ENCODE assay signal across 40 cellular contexts in the genomic region with DNA sequence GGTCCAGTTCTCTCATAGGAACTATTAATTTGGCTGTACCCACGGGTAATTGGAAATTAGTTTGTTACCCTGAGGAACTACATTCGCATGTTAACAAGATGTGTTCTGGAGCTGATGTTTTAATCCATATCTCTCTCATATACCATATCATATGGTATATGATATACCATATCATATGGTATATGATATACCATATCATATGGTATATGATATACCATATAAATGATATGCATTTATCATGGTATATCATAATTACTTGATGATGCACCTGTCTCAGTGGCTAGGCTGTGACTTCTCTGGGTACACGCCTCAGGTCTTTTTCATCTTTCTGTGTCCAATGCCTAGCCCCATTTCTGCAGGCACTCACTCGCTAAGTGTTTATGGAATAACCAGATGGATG. TPM values are rescaled to one million over a fixed set of nuclear protein-coding genes. Genes with fewer than 3 reads are reported as not detected.
"Had no signal": no experiment of that assay in that cellular context is flagged by ENCODE, and none has a peak within 500 bp of the region (broad histone marks: within the 10 kb centered on the region; RNA-seq: fewer than 3 reads in every experiment).

No MANE protein-coding gene starts in this region.

- H3K27me3 Mint-ChIP-seq: activated CD4-positive, alpha-beta T cell treated with anti-CD3 and anti-CD28 coated beads, Interleukin-2, amount 10 ng/mL, durations not matched to agents 24 days and 14 days had no signal

- H3K9me3 Mint-ChIP-seq: activated CD4-positive, alpha-beta T cell treated with anti-CD3 and anti-CD28 coated beads, Interleukin-2, amount 10 ng/mL, durations not matched to agents 24 days and 14 days; activated naive CD4-positive, alpha-beta T cell treated with anti-CD3 and anti-CD28 coated beads for 36 hours; activated naive CD4-positive, alpha-beta T cell treated with anti-CD3 and anti-CD28 coated beads, Interleukin-2, amount 50 U/mL, for 24 hours; activated T-helper 1 cell treated with anti-CD3 and anti-CD28 coated beads, Interleukin-12 subunit alpha, Interleukin-12 subunit beta, Interleukin-2, Interleukin-4 antibody, amounts not matched to agents 30 ng/mL and 10 ng/mL and 1 ng/mL, durations not matched to agents 14 hours and 24 hours and 36 hours; activated T-helper 2 cell treated with anti-CD3 and anti-CD28 coated beads, Interferon-gamma antibody, Interleukin-2, Interleukin-4, amounts not matched to agents 10 μg/mL and 5 μg/mL and 100 μg/mL, durations not matched to agents 14 hours and 24 hours and 36 hours; T-helper 2 cell treated with Interferon-gamma antibody and Interleukin-4, amounts not matched to agents 5 μg/mL and 100 μg/mL, for 36 hours had no signal

- ATAC-seq: activated CD4-positive, alpha-beta T cell treated with anti-CD3 and anti-CD28 coated beads for 36 hours; activated CD4-positive, CD25-positive, alpha-beta regulatory T cell treated with anti-CD3 and anti-CD28 coated beads, Interleukin-2, amount 50 U/mL, for 24 hours; activated CD8-positive, alpha-beta memory T cell treated with anti-CD3 and anti-CD28 coated beads, Interleukin-2, amount 10 ng/mL, durations not matched to agents 7 days and 5 days; activated CD8-positive, alpha-beta T cell treated with anti-CD3 and anti-CD28 coated beads, Interleukin-2, amount 10 ng/mL, durations not matched to agents 7 days and 5 days; activated naive CD8-positive, alpha-beta T cell treated with anti-CD3 and anti-CD28 coated beads, Interleukin-2, amount 50 U/mL, for 24 hours; body of pancreas; gastroesophageal sphincter; T-helper 17 cell had no signal

- DNase-seq: activated B cell treated with CpG ODN at 0.5 μM for 24 hours; activated CD4-positive, alpha-beta memory T cell treated with anti-CD3 and anti-CD28 coated beads for 36 hours; activated CD4-positive, alpha-beta T cell treated with anti-CD3 and anti-CD28 coated beads for 36 hours; activated CD4-positive, alpha-beta T cell treated with anti-CD3 and anti-CD28 coated beads, Interleukin-2, amount 10 ng/mL, durations not matched to agents 24 days and 14 days; activated CD8-positive, alpha-beta memory T cell treated with anti-CD3 and anti-CD28 coated beads, Interleukin-2, amount 10 ng/mL, durations not matched to agents 7 days and 5 days; activated CD8-positive, alpha-beta memory T cell treated with anti-CD3 and anti-CD28 coated beads, Interleukin-2, amount 50 U/mL, for 4 hours; activated CD8-positive, alpha-beta T cell treated with anti-CD3 and anti-CD28 coated beads, Interleukin-2, amount 10 ng/mL, durations not matched to agents 7 days and 5 days; activated effector memory CD4-positive, alpha-beta T cell treated with anti-CD3 and anti-CD28 coated beads, Interleukin-2, amount 50 U/mL, for 16 hours; activated naive CD4-positive, alpha-beta T cell treated with anti-CD3 and anti-CD28 coated beads for 36 hours; activated naive CD8-positive, alpha-beta T cell treated with anti-CD3 and anti-CD28 coated beads for 36 hours; activated naive CD8-positive, alpha-beta T cell treated with anti-CD3 and anti-CD28 coated beads, Interleukin-2, amount 50 U/mL, for 24 hours; activated T-cell treated with anti-CD3 and anti-CD28 coated beads, Interleukin-2, amount 50 U/mL, for 1 hour; activated T-cell treated with anti-CD3 and anti-CD28 coated beads, Interleukin-2, amount 50 U/mL, for 48 hours; adrenal gland; amygdala; aorta; body of pancreas; caudate nucleus; colonic mucosa; effector memory CD4-positive, alpha-beta T cell; esophagus squamous epithelium; foreskin melanocyte; T-helper 1 cell; T-helper 17 cell; T1000; WERI-Rb-1 had no signal

- H3K4me3 Mint-ChIP-seq: activated B cell treated with CpG ODN at 0.5 μM for 24 hours; activated CD4-positive, alpha-beta memory T cell treated with anti-CD3 and anti-CD28 coated beads for 36 hours; activated CD4-positive, alpha-beta T cell treated with anti-CD3 and anti-CD28 coated beads for 36 hours; activated CD4-positive, alpha-beta T cell treated with anti-CD3 and anti-CD28 coated beads, Interleukin-2, amount 10 ng/mL, durations not matched to agents 24 days and 14 days; activated CD8-positive, alpha-beta memory T cell treated with anti-CD3 and anti-CD28 coated beads, Interleukin-2, amount 10 ng/mL, durations not matched to agents 7 days and 5 days; activated CD8-positive, alpha-beta T cell treated with anti-CD3 and anti-CD28 coated beads, Interleukin-2, amount 10 ng/mL, durations not matched to agents 7 days and 5 days; activated naive CD4-positive, alpha-beta T cell treated with anti-CD3 and anti-CD28 coated beads for 36 hours; activated naive CD4-positive, alpha-beta T cell treated with anti-CD3 and anti-CD28 coated beads, Interleukin-2, amount 50 U/mL, for 24 hours; activated naive CD8-positive, alpha-beta T cell treated with anti-CD3 and anti-CD28 coated beads for 36 hours; activated naive CD8-positive, alpha-beta T cell treated with anti-CD3 and anti-CD28 coated beads, Interleukin-2, amount 50 U/mL, for 24 hours; activated T-helper 1 cell treated with anti-CD3 and anti-CD28 coated beads, Interleukin-12 subunit alpha, Interleukin-12 subunit beta, Interleukin-2, Interleukin-4 antibody, amounts not matched to agents 30 ng/mL and 10 ng/mL and 1 ng/mL, durations not matched to agents 14 hours and 24 hours and 36 hours; T-helper 17 cell; T-helper 2 cell treated with Interferon-gamma antibody and Interleukin-4, amounts not matched to agents 5 μg/mL and 100 μg/mL, for 36 hours had no signal

- H3K4me3 ChIP-seq: adrenal gland, body of pancreas, colonic mucosa, esophagus squamous epithelium, gastroesophageal sphincter had no signal

- H3K27ac ChIP-seq: adrenal gland, body of pancreas, colonic mucosa, epithelial cell of prostate, esophagus squamous epithelium, gastroesophageal sphincter, WERI-Rb-1 had no signal

- H3K36me3 ChIP-seq: adrenal gland, colonic mucosa, esophagus squamous epithelium, gastroesophageal sphincter, WERI-Rb-1 had no signal

- H3K36me3 Mint-ChIP-seq: activated CD4-positive, alpha-beta memory T cell treated with anti-CD3 and anti-CD28 coated beads for 36 hours; activated CD8-positive, alpha-beta memory T cell treated with anti-CD3 and anti-CD28 coated beads, Interleukin-2, amount 10 ng/mL, durations not matched to agents 7 days and 5 days; activated naive CD4-positive, alpha-beta T cell treated with anti-CD3 and anti-CD28 coated beads, Interleukin-2, amount 50 U/mL, for 24 hours; activated naive CD8-positive, alpha-beta T cell treated with anti-CD3 and anti-CD28 coated beads for 36 hours had no signal

- H3K4me1 Mint-ChIP-seq: activated B cell treated with CpG ODN at 0.5 μM for 24 hours; activated CD4-positive, alpha-beta T cell treated with anti-CD3 and anti-CD28 coated beads for 36 hours; activated CD4-positive, alpha-beta T cell treated with anti-CD3 and anti-CD28 coated beads, Interleukin-2, amount 10 ng/mL, durations not matched to agents 24 days and 14 days; activated CD8-positive, alpha-beta memory T cell treated with anti-CD3 and anti-CD28 coated beads, Interleukin-2, amount 10 ng/mL, durations not matched to agents 7 days and 5 days; activated naive CD4-positive, alpha-beta T cell treated with anti-CD3 and anti-CD28 coated beads, Interleukin-2, amount 50 U/mL, for 24 hours; activated naive CD8-positive, alpha-beta T cell treated with anti-CD3 and anti-CD28 coated beads for 36 hours; activated naive CD8-positive, alpha-beta T cell treated with anti-CD3 and anti-CD28 coated beads, Interleukin-2, amount 50 U/mL, for 24 hours; T-helper 17 cell had no signal

- H3K27ac Mint-ChIP-seq: activated B cell treated with CpG ODN at 0.5 μM for 24 hours; activated CD4-positive, alpha-beta memory T cell treated with anti-CD3 and anti-CD28 coated beads for 36 hours; activated CD4-positive, alpha-beta T cell treated with anti-CD3 and anti-CD28 coated beads for 36 hours; activated CD4-positive, alpha-beta T cell treated with anti-CD3 and anti-CD28 coated beads, Interleukin-2, amount 10 ng/mL, durations not matched to agents 24 days and 14 days; activated CD8-positive, alpha-beta memory T cell treated with anti-CD3 and anti-CD28 coated beads, Interleukin-2, amount 10 ng/mL, durations not matched to agents 7 days and 5 days; activated CD8-positive, alpha-beta T cell treated with anti-CD3 and anti-CD28 coated beads, Interleukin-2, amount 10 ng/mL, durations not matched to agents 7 days and 5 days; activated naive CD4-positive, alpha-beta T cell treated with anti-CD3 and anti-CD28 coated beads for 36 hours; activated naive CD4-positive, alpha-beta T cell treated with anti-CD3 and anti-CD28 coated beads, Interleukin-2, amount 50 U/mL, for 24 hours; activated naive CD8-positive, alpha-beta T cell treated with anti-CD3 and anti-CD28 coated beads for 36 hours; activated naive CD8-positive, alpha-beta T cell treated with anti-CD3 and anti-CD28 coated beads, Interleukin-2, amount 50 U/mL, for 24 hours; activated T-helper 1 cell treated with anti-CD3 and anti-CD28 coated beads, Interleukin-12 subunit alpha, Interleukin-12 subunit beta, Interleukin-2, Interleukin-4 antibody, amounts not matched to agents 30 ng/mL and 10 ng/mL and 1 ng/mL, durations not matched to agents 14 hours and 24 hours and 36 hours; activated T-helper 2 cell treated with anti-CD3 and anti-CD28 coated beads, Interferon-gamma antibody, Interleukin-2, Interleukin-4, amounts not matched to agents 10 μg/mL and 5 μg/mL and 100 μg/mL, durations not matched to agents 14 hours and 24 hours and 36 hours; T-helper 17 cell; T-helper 2 cell treated with Interferon-gamma antibody and Interleukin-4, amounts not matched to agents 5 μg/mL and 100 μg/mL, for 36 hours had no signal

- H3K9me3 ChIP-seq: adrenal gland, body of pancreas, colonic mucosa, esophagus squamous epithelium, gastroesophageal sphincter had no signal

- FAIRE-seq: endothelial cell of umbilical vein had no signal

- H3K4me1 ChIP-seq: adrenal gland, body of pancreas, colonic mucosa, esophagus squamous epithelium, gastroesophageal sphincter had no signal

- H3K27me3 ChIP-seq: adrenal gland, body of pancreas, colonic mucosa had no signal

RNA-seq across cellular contexts. Expression of a gene that starts 13.0 kb away (rescaled TPM):
- total RNA-seq: activated CD4-positive, alpha-beta memory T cell treated with anti-CD3 and anti-CD28 coated beads for 36 hours; activated CD4-positive, alpha-beta T cell treated with anti-CD3 and anti-CD28 coated beads for 36 hours; activated CD4-positive, alpha-beta T cell treated with anti-CD3 and anti-CD28 coated beads, Interleukin-2, amount 10 ng/mL, durations not matched to agents 24 days and 14 days; activated CD8-positive, alpha-beta memory T cell treated with anti-CD3 and anti-CD28 coated beads for 36 hours; activated CD8-positive, alpha-beta memory T cell treated with anti-CD3 and anti-CD28 coated beads, Interleukin-2, amount 10 ng/mL, durations not matched to agents 7 days and 5 days; activated CD8-positive, alpha-beta T cell treated with anti-CD3 and anti-CD28 coated beads, Interleukin-2, amount 10 ng/mL, durations not matched to agents 7 days and 5 days; activated naive CD4-positive, alpha-beta T cell treated with anti-CD3 and anti-CD28 coated beads for 36 hours; activated naive CD8-positive, alpha-beta T cell treated with anti-CD3 and anti-CD28 coated beads for 36 hours; activated T-helper 1 cell treated with anti-CD3 and anti-CD28 coated beads, Interleukin-12 subunit alpha, Interleukin-12 subunit beta, Interleukin-2, Interleukin-4 antibody, amounts not matched to agents 30 ng/mL and 10 ng/mL and 1 ng/mL, durations not matched to agents 14 hours and 24 hours and 36 hours; activated T-helper 2 cell treated with anti-CD3 and anti-CD28 coated beads, Interferon-gamma antibody, Interleukin-2, Interleukin-4, amounts not matched to agents 10 μg/mL and 5 μg/mL and 100 μg/mL, durations not matched to agents 14 hours and 24 hours and 36 hours; aorta; chondrocyte; dermis microvascular lymphatic vessel endothelial cell; endothelial cell of umbilical vein; fibroblast of lung; fibroblast of villous mesenchyme; glomerular endothelial cell; T-helper 17 cell had no signal
